Comparison of ENCODE assay signal across 8 cellular contexts in genomic region chr19:3250675-3251074, GRCh38. TPM values are rescaled to one million over a fixed set of nuclear protein-coding genes. Genes with fewer than 3 reads are reported as not detected.
A peak's percentile ranks its signal among the peaks of the same experiment; 100 is the strongest.
DNase-seq lines count a peak whose midpoint lies in the region; ATAC-seq and TF ChIP-seq lines count a peak whose summit lies in the region.

No MANE protein-coding gene starts in this region.

- H3K79me2 ChIP-seq in PC-9 (ENCODE audit: low read depth) (no peaks in the 10 kb centered on the region), mesendoderm (ENCODE audit: control insufficient read depth, insufficient read depth, low read length) (no peaks in the 10 kb centered on the region)

- no peak overlapping the region for H3K27ac Mint-ChIP-seq in activated naive CD8-positive, alpha-beta T cell treated with anti-CD3 and anti-CD28 coated beads, Interleukin-2, amount 50 U/mL, for 24 hours

- BruUV-seq in PC-9 (replicated peaks; lab: Mats Ljungman, UMichigan) = no TSS peak

- H3K79me1 ChIP-seq in mesendoderm (ENCODE audit: low read length) = no peaks in the 10 kb centered on the region

- no peak overlapping the region for H4K5ac ChIP-seq in mesendoderm (ENCODE audit: low read length)

- TF ChIP-seq CTCF in PC-9 (conservative IDR thresholded peaks at IDR 0.05) = peak; percentile 61

- no peaks in the 10 kb centered on the region for H4K20me1 ChIP-seq in PC-9 (ENCODE audit: insufficient read depth)

- H3K4me2 ChIP-seq in PC-9 = no peak overlapping the region
- no peak overlapping the region for H3K4me2 ChIP-seq in mesendoderm (ENCODE audit: low read length)

- no peaks in the 10 kb centered on the region for H3K36me3 Mint-ChIP-seq in activated naive CD8-positive, alpha-beta T cell treated with anti-CD3 and anti-CD28 coated beads, Interleukin-2, amount 50 U/mL, for 24 hours (ENCODE audit: low read depth)

- no CpG with 5 or more reads among the region's 7 CpGs for WGBS in mesendoderm (ENCODE audit: extremely low coverage, insufficient coverage, low lambda C conversion rate)

- H2BK15ac ChIP-seq in mesendoderm (replicated peaks; ENCODE audit: low read depth) = no peak overlapping the region

- H3F3A ChIP-seq in PC-9 (ENCODE audit: insufficient read depth, low read depth) = no peaks in the 10 kb centered on the region

- H3K18ac ChIP-seq in mesendoderm (ENCODE audit: low read length) = no peak overlapping the region

- no peaks in the 10 kb centered on the region for H3K4me1 Mint-ChIP-seq in activated naive CD8-positive, alpha-beta T cell treated with anti-CD3 and anti-CD28 coated beads, Interleukin-2, amount 50 U/mL, for 24 hours

- no peak overlapping the region for H3K56ac ChIP-seq in mesendoderm (ENCODE audit: low read length)

- H3K4me1 ChIP-seq in PC-9 (replicated peaks; ENCODE audit: insufficient read depth) = no peaks in the 10 kb centered on the region
- no peaks in the 10 kb centered on the region for H3K4me1 ChIP-seq in mesendoderm (ENCODE audit: control insufficient read depth, low read depth, low read length)

- no peaks in the 10 kb centered on the region for H3K9me3 ChIP-seq in PC-9 (ENCODE audit: insufficient read depth, low read depth)

- CTCF ChIA-PET in PC-9 (lab: Charles Lee) = no interaction called here

- no peak overlapping the region for H2BK5ac ChIP-seq in mesendoderm (ENCODE audit: low read length)

- no peak overlapping the region for H3K23ac ChIP-seq in mesendoderm (ENCODE audit: low read length)

- no peak overlapping the region for H3K4me3 Mint-ChIP-seq in activated naive CD8-positive, alpha-beta T cell treated with anti-CD3 and anti-CD28 coated beads, Interleukin-2, amount 50 U/mL, for 24 hours

- H3K9ac ChIP-seq in mesendoderm (ENCODE audit: low read length) = no peak overlapping the region

- H3K36me3 ChIP-seq in PC-9 (ENCODE audit: low read depth) (no peaks in the 10 kb centered on the region), mesendoderm (ENCODE audit: control insufficient read depth, insufficient read depth, low read length) (no peaks in the 10 kb centered on the region)

- H3K4me3 ChIP-seq in PC-9 (no peak overlapping the region), mesendoderm (ENCODE audit: low read length) (no peak overlapping the region)

- H3K27me3 ChIP-seq in PC-9 (ENCODE audit: insufficient read depth, low read depth) (peaks cover 6% of the 10 kb centered on the region; the same call in 1 of the 2 replicates), mesendoderm (ENCODE audit: insufficient read depth, low read length, poor library complexity) (no peaks in the 10 kb centered on the region)

- H3K9me3 Mint-ChIP-seq in activated naive CD8-positive, alpha-beta T cell treated with anti-CD3 and anti-CD28 coated beads, Interleukin-2, amount 50 U/mL, for 24 hours = peaks cover 22% of the 10 kb centered on the region

- no peak overlapping the region for H4K8ac ChIP-seq in mesendoderm (ENCODE audit: low read depth, low read length)

- intact Hi-C loops in PC-9 (cut with micrococcal nuclease; ENCODE audit: unreplicated experiment) = no loop called here

- peak; percentile 57 for ATAC-seq in activated naive CD8-positive, alpha-beta T cell treated with anti-CD3 and anti-CD28 coated beads, Interleukin-2, amount 50 U/mL, for 24 hours
- no peak for ATAC-seq in HG03571 (IDR thresholded peaks at IDR 0.05; ENCODE audit: unreplicated experiment)
- ATAC-seq in GM18511 (IDR thresholded peaks at IDR 0.05; ENCODE audit: unreplicated experiment) = no peak

- H2AFZ ChIP-seq in PC-9 = no peak overlapping the region

- H3K4ac ChIP-seq in mesendoderm (ENCODE audit: low read depth, low read length) = no peak overlapping the region

- POLR2A ChIA-PET in PC-9 (lab: Charles Lee; ENCODE audit: unreplicated experiment) = no interaction called here

- H2AK5ac ChIP-seq in mesendoderm (ENCODE audit: low read length) = no peak overlapping the region

- no peaks in the 10 kb centered on the region for H3K9me2 ChIP-seq in PC-9 (ENCODE audit: insufficient read depth)

- H3K27ac ChIP-seq in PC-9 = no peak overlapping the region
- no peak overlapping the region for H3K27ac ChIP-seq in mesendoderm (ENCODE audit: low read depth, low read length)

- H3K27me3 Mint-ChIP-seq in activated naive CD8-positive, alpha-beta T cell treated with anti-CD3 and anti-CD28 coated beads, Interleukin-2, amount 50 U/mL, for 24 hours = peaks cover 23% of the 10 kb centered on the region

- DNase-seq in ELR (ENCODE audit: low read depth) = peak; percentile 40
- DNase-seq in PC-9 = peak in 1 of 2 experiments; percentile 5
- peak; percentile 57 for DNase-seq in activated naive CD8-positive, alpha-beta T cell treated with anti-CD3 and anti-CD28 coated beads, Interleukin-2, amount 50 U/mL, for 24 hours
- DNase-seq in mesendoderm = peak; percentile 15
- DNase-seq in DMS153 treated with DMSO at 0.1 percent for 48 hours (lab: John Stamatoyannopoulos, UW; ENCODE audit: unreplicated experiment) = no peak
- no peak for DNase-seq in foreskin melanocyte

- H2BK120ac ChIP-seq in mesendoderm (ENCODE audit: low read depth, low read length) = no peak overlapping the region

RNA-seq across cellular contexts. Expression of gene CELF5, which starts 26.2 kb away (rescaled TPM):
- 0.20 and 0.48 TPM in 2 replicates for total RNA-seq in PC-9 (2021)
- polyA plus RNA-seq in mesendoderm (2013, experiment 1 of 2) = 0.65 TPM
- polyA plus RNA-seq in mesendoderm (2013, experiment 2 of 2) = 0.73 TPM

Comparison
In these comparisons a context has a peak if more than half of its experiments do, and no peak if none do; other contexts are left out.
1. DNase-seq: peak in ELR (single experiment), activated naive CD8-positive, alpha-beta T cell treated with anti-CD3 and anti-CD28 coated beads, Interleukin-2, amount 50 U/mL, for 24 hours (single experiment) and mesendoderm (single experiment); none in DMS153 treated with DMSO at 0.1 percent for 48 hours (single experiment) and foreskin melanocyte (single experiment).